In the genomic region with DNA sequence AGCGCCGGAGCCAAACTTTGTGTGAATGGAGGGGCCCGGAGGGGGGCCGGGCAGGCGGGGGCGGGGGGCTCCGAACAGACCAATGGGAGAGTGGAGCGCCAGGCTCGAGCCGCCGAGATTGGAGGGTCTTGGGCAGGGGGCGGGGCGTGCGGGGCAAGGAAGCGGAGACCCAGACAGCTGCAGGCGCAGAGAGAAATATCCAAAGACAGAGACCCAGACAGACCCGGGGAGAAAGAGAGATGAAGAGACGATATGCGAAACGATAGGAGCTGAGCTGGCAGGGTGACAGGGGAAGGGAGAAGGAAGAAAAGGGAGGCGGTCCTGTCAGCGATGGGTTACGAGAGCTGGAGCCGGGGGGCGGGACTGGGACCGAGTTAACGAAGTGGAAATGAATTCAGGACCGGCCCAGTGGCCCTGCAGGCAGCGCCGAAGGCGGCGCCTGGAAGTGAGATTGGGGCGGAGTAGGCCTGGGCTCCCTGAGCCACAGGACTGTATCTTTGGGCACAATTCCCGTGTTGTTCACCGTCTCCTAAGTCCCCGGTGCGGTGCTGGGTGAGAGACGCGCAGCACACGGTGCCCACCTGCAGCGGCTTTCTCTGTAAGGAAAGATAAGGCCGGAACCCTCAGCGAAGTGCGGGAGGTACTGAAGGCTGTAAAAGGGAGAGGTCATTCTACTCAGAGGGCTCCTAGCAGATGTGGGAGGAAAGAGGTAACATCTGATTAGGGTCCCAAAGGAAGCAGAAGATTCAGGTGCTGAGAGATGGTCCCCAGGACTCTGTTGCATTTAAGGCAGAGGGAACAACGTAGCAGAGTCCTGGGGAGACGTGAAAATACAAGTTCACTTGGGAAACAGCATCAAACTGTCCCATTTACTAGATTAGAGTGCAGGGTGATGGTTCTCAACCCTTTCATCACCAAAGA, we compare ENCODE assay signal across 8 cellular contexts. TPM values are rescaled to one million over a fixed set of nuclear protein-coding genes. Genes with fewer than 3 reads are reported as not detected.
DNase-seq lines count a peak whose midpoint lies in the region; FAIRE-seq and TF ChIP-seq lines count a peak whose summit lies in the region.

No MANE protein-coding gene starts in this region.

- peak overlapping the region; percentile 59 for H3K4me3 ChIP-seq in astrocyte (ENCODE audit: insufficient read depth, low read depth, low read length)
- peak overlapping the region; percentile 80 for H3K4me3 ChIP-seq in rectal smooth muscle tissue (ENCODE audit: low read length)
- H3K4me3 ChIP-seq in urinary bladder (ENCODE audit: low read depth, low read length) = peak overlapping the region; percentile 29

- 2% methylated on average over 46 of the region's 46 CpGs for WGBS in urinary bladder

- DNase-seq in EH (ENCODE audit: low read depth) (peak; percentile 67), T-helper 22 cell (ENCODE audit: low read depth) (peak; percentile 58), astrocyte (ENCODE audit: low read depth) (peak; percentile 15), hippocampal formation (lab: John Stamatoyannopoulos, UW) (peak; percentile 88 to 94), RKO (ENCODE audit: low spot score) (no peak)

- H3K36me3 ChIP-seq in astrocyte (ENCODE audit: insufficient read depth, low read length) (no peaks in the 10 kb centered on the region), rectal smooth muscle tissue (ENCODE audit: control insufficient read depth, insufficient read depth, low read length) (no peaks in the 10 kb centered on the region), urinary bladder (ENCODE audit: insufficient read depth) (no peaks in the 10 kb centered on the region)

- peak overlapping the region; percentile 58 for H3K27ac Mint-ChIP-seq in astrocyte (ENCODE audit: unreplicated experiment)

- no peak for TF ChIP-seq RAD21 in Ishikawa (IDR thresholded peaks at IDR 0.05; ENCODE audit: low read depth)

- FAIRE-seq in astrocyte (lab: Jason Lieb, UNC) = no peak

- H3K4me1 Mint-ChIP-seq in astrocyte (ENCODE audit: low read depth, unreplicated experiment) = peaks cover 8% of the 10 kb centered on the region

- H3K9me3 ChIP-seq in astrocyte (ENCODE audit: insufficient read depth, low read depth, low read length) = no peaks in the 10 kb centered on the region

- no peak for TF ChIP-seq EP300 in Ishikawa (IDR thresholded peaks at IDR 0.05; ENCODE audit: borderline replicate concordance)

- peak overlapping the region; percentile 93 for H3K4me3 Mint-ChIP-seq in astrocyte (ENCODE audit: unreplicated experiment)

- peaks cover 2% of the 10 kb centered on the region for H3K9me3 Mint-ChIP-seq in astrocyte (ENCODE audit: unreplicated experiment)

- H3K27ac ChIP-seq in astrocyte (ENCODE audit: low read depth, low read length) (no peak overlapping the region), rectal smooth muscle tissue (ENCODE audit: low read depth, low read length) (no peak overlapping the region), urinary bladder (ENCODE audit: low read depth) (no peak overlapping the region)

- peaks cover 2% of the 10 kb centered on the region for H3K36me3 Mint-ChIP-seq in astrocyte (ENCODE audit: low read depth, unreplicated experiment)

- no peak for TF ChIP-seq CTCF in astrocyte (IDR thresholded peaks at IDR 0.05; ENCODE audit: insufficient read depth, low read depth, low read length)

- H3K27me3 Mint-ChIP-seq in astrocyte (ENCODE audit: low read depth, unreplicated experiment) = peaks cover 58% of the 10 kb centered on the region

- peak overlapping the region; percentile 52 for H3K9ac ChIP-seq in astrocyte (ENCODE audit: low read length)
- no peak overlapping the region for H3K9ac ChIP-seq in rectal smooth muscle tissue (ENCODE audit: low read length)

- no peaks in the 10 kb centered on the region for H4K20me1 ChIP-seq in astrocyte (ENCODE audit: insufficient read depth, low read length)

- H2AFZ ChIP-seq in astrocyte (ENCODE audit: low read depth, low read length) = peak overlapping the region; percentile 92

- H3K27me3 ChIP-seq in astrocyte (ENCODE audit: insufficient read depth, low read length) = peaks cover 44% of the 10 kb centered on the region
- peaks cover 6% of the 10 kb centered on the region for H3K27me3 ChIP-seq in rectal smooth muscle tissue (ENCODE audit: control insufficient read depth, insufficient read depth, low read length)

- H3K4me2 ChIP-seq in astrocyte (ENCODE audit: low read length) = peak overlapping the region; percentile 97

- no peaks in the 10 kb centered on the region for H3K79me2 ChIP-seq in astrocyte (ENCODE audit: insufficient read depth, low read length)

- peaks cover 3% of the 10 kb centered on the region for H3K4me1 ChIP-seq in astrocyte (ENCODE audit: insufficient read depth, low read length)
- H3K4me1 ChIP-seq in rectal smooth muscle tissue (ENCODE audit: control insufficient read depth, insufficient read depth, low read length) = peaks cover 3% of the 10 kb centered on the region
- no peaks in the 10 kb centered on the region for H3K4me1 ChIP-seq in urinary bladder (ENCODE audit: insufficient read depth)

TF ChIP-seq in Ishikawa, 13 proteins besides CTCF, POLR2A, EP300 and RAD21:
- no peak for TF ChIP-seq TEAD4 (IDR thresholded peaks at IDR 0.05)
- no peak for TF ChIP-seq ZBTB7A (IDR thresholded peaks at IDR 0.05; ENCODE audit: low read depth)
- TF ChIP-seq, protein P1, sequence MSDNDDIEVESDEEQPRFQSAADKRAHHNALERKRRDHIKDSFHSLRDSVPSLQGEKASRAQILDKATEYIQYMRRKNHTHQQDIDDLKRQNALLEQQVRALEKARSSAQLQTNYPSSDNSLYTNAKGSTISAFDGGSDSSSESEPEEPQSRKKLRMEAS (IDR thresholded peaks at IDR 0.05) = 0 out of 2 replicates have a peak, but pooled peaks have one; percentile 20

RNA-seq across cellular contexts. Expression of a gene that starts 0.5 kb away (rescaled TPM):
- 0.27 and 0.29 TPM in 2 replicates for total RNA-seq in astrocyte
- total RNA-seq in urinary bladder = 0.26 TPM
- polyA plus RNA-seq in urinary bladder = 0.06 TPM

RNA-seq across cellular contexts. Expression of a gene that starts 10.8 kb away (rescaled TPM):
- not detected in 2 replicates for total RNA-seq in astrocyte
- total RNA-seq in urinary bladder = 0.26 TPM
- polyA plus RNA-seq in urinary bladder = 0.04 TPM

RNA-seq across cellular contexts. Expression of a gene that starts 27.9 kb away (rescaled TPM):
- total RNA-seq in astrocyte (42.8 and 45.8 TPM in 2 replicates), urinary bladder (12.5 TPM)
- polyA plus RNA-seq in urinary bladder = 28.1 TPM

RNA-seq across cellular contexts. Expression of a gene that starts 38.7 kb away (rescaled TPM):
- total RNA-seq in astrocyte (7.0 and 7.8 TPM in 2 replicates), urinary bladder (6.2 TPM)
- polyA plus RNA-seq in urinary bladder = 4.6 TPM

RNA-seq across cellular contexts. Expression of a gene that starts 45.1 kb away (rescaled TPM):
- 2.5 and 3.5 TPM in 2 replicates for total RNA-seq in astrocyte
- 13.2 TPM for total RNA-seq in urinary bladder
- polyA plus RNA-seq in urinary bladder = 41.5 TPM

Comparison
In these comparisons a context has a peak if more than half of its experiments do, and no peak if none do; other contexts are left out.
1. H3K4me3 ChIP-seq: peak in every context shown above with its lines; median percentile 80 in rectal smooth muscle tissue; 59 in astrocyte; 29 in urinary bladder.